ENCODE assay signal across 10 cellular contexts in genomic region chr14:91388551-91388975, GRCh38. TPM values are rescaled to one million over a fixed set of nuclear protein-coding genes. Genes with fewer than 3 reads are reported as not detected.
DNase-seq lines count a peak whose midpoint lies in the region; ATAC-seq lines count a peak whose summit lies in the region.
"Had no signal": no experiment of that assay in that cellular context is flagged by ENCODE, and none has a peak within 500 bp of the region (broad histone marks: within the 10 kb centered on the region; RNA-seq: fewer than 3 reads in every experiment).

No MANE protein-coding gene starts in this region.

- peaks cover 54 to 91% (median 77%) of the 10 kb centered on the region in 3 donors for H3K4me1 Mint-ChIP-seq in naive B cell

- H3K27ac Mint-ChIP-seq in naive B cell = peak overlapping the region; percentile 38 to 92 (median 72)

- no peaks in the 10 kb centered on the region for H3K36me3 Mint-ChIP-seq in naive B cell

- peak; percentile 67 for DNase-seq in activated CD4-positive, alpha-beta T cell treated with anti-CD3 and anti-CD28 coated beads for 48 hours
- no peak for DNase-seq in naive B cell
- DNase-seq in NCI-H2107 treated with DMSO at 0.1 percent for 48 hours (lab: John Stamatoyannopoulos, UW; ENCODE audit: unreplicated experiment) = no peak
- no peak for DNase-seq in GF-D8 (lab: John Stamatoyannopoulos, UW)

- no peaks in the 10 kb centered on the region for H3K9me3 Mint-ChIP-seq in naive B cell

- H3K4me3 Mint-ChIP-seq in naive B cell = peak overlapping the region; percentile 18 to 77 (median 35)

- ATAC-seq in GM18511 (IDR thresholded peaks at IDR 0.05; ENCODE audit: unreplicated experiment) (peak; percentile 88), HG02852 (IDR thresholded peaks at IDR 0.05; ENCODE audit: unreplicated experiment) (peak; percentile 87), naive B cell (ENCODE audit: low read depth in 2 of 2) (peak; percentile 45 to 61), HG02763 (IDR thresholded peaks at IDR 0.05; ENCODE audit: unreplicated experiment) (no peak), HG03175 (IDR thresholded peaks at IDR 0.05; ENCODE audit: unreplicated experiment) (no peak)
- ATAC-seq: HCT116, psoas muscle had no signal

- H3K27me3 Mint-ChIP-seq in naive B cell = no peaks in the 10 kb centered on the region

RNA-seq across cellular contexts. Expression of gene CCDC88C, which starts 29.1 kb away (rescaled TPM):
- polyA plus RNA-seq in naive B cell (ENCODE audit: low read depth in 6 of 6) = 10 to 100 TPM; 13.5 to 35.0 (median 15.8) TPM

Comparison
In these comparisons a context has a peak if more than half of its experiments do, and no peak if none do; other contexts are left out.
1. ATAC-seq: peak in GM18511 (single experiment), HG02852 (single experiment) and naive B cell (2 of 2); none in HG02763 (single experiment) and HG03175 (single experiment).